Comparison of ENCODE assay signal across 17 cellular contexts in the genomic region with DNA sequence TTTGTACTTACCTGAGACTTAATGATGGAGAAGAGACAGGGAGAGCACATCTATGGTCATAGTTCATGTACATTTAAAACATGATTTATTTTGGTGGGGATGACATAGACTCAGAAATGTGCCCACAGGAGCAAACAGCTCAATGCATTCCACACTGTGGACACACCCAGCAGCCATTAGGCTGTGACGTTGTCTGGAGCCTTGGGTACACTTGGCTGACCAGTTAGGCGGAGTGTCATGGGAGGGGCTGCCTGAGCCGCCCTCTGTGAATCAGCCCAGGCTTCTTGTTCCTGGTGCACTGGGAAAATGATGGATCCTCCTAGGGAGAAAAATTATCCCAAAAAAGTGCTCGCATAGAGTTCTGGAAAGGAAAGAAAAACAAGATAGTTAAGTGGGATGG.
DNase-seq lines count a peak whose midpoint lies in the region; ATAC-seq and TF ChIP-seq lines count a peak whose summit lies in the region.
"Had no signal": no experiment of that assay in that cellular context is flagged by ENCODE, and none has a peak within 500 bp of the region (broad histone marks: within the 10 kb centered on the region; RNA-seq: fewer than 3 reads in every experiment).

No MANE protein-coding gene starts in this region.

- ATAC-seq in GM19324 (IDR thresholded peaks at IDR 0.05; ENCODE audit: low FRiP score, unreplicated experiment) = no peak
- ATAC-seq: heart right ventricle, right lobe of liver had no signal

- no peaks in the 10 kb centered on the region for H3K27me3 ChIP-seq in brain microvascular endothelial cell (replicated peaks)
- H3K27me3 ChIP-seq in kidney epithelial cell (ENCODE audit: control insufficient read depth, insufficient read depth, low read length) = no peaks in the 10 kb centered on the region
- no peaks in the 10 kb centered on the region for H3K27me3 ChIP-seq in thyroid gland
- H3K27me3 ChIP-seq in stomach = no peaks in the 10 kb centered on the region
- H3K27me3 ChIP-seq: heart right ventricle, right lobe of liver had no signal

- intact Hi-C loops in thyroid gland (cut with DNase I) = no loop called here
- intact Hi-C loops in stomach (cut with DNase I; ENCODE audit: low total_unique reads) = no loop called here

- no peak for TF ChIP-seq EP300 in stomach (IDR thresholded peaks at IDR 0.05)

- no peak overlapping the region for H3K4me3 Mint-ChIP-seq in glutamatergic neuron (ENCODE audit: unreplicated experiment)
- H3K4me3 Mint-ChIP-seq: activated naive CD4-positive, alpha-beta T cell treated with anti-CD3 and anti-CD28 coated beads for 36 hours; endodermal cell; neural crest cell had no signal

- H3K9me3 ChIP-seq in thyroid gland (no peaks in the 10 kb centered on the region), stomach (no peaks in the 10 kb centered on the region)
- H3K9me3 ChIP-seq: heart right ventricle, right lobe of liver had no signal

- TF ChIP-seq CTCF in brain microvascular endothelial cell (IDR thresholded peaks at IDR 0.05; ENCODE audit: low read depth, low read length, missing control alignments) = no peak
- no peak for TF ChIP-seq CTCF in kidney epithelial cell (IDR thresholded peaks at IDR 0.05; ENCODE audit: insufficient read depth, low read length, poor library complexity, severe bottlenecking)
- no peak for TF ChIP-seq CTCF in thyroid gland (IDR thresholded peaks at IDR 0.05)
- TF ChIP-seq CTCF in stomach (IDR thresholded peaks at IDR 0.05) = no peak
- no peak for TF ChIP-seq CTCF in glutamatergic neuron (IDR thresholded peaks at IDR 0.05; ENCODE audit: partially characterized antibody, unreplicated experiment)

- peaks cover 0 to 7% of the 10 kb centered on the region in 2 donors for H3K4me1 ChIP-seq in thyroid gland
- peaks cover 0 to 10% (median 0%) of the 10 kb centered on the region in 4 donors for H3K4me1 ChIP-seq in stomach
- H3K4me1 ChIP-seq: right lobe of liver had no signal

- H3K4me3 ChIP-seq in brain microvascular endothelial cell (ENCODE audit: low read depth, low read length) (no peak overlapping the region), kidney epithelial cell (ENCODE audit: low read depth, low read length) (no peak overlapping the region), thyroid gland (replicated peaks in 1 of 3) (no peak overlapping the region), stomach (no peak overlapping the region)
- H3K4me3 ChIP-seq: heart right ventricle, right lobe of liver, SK-N-MC had no signal

- DNase-seq in HS-27A (ENCODE audit: low read depth) (peak; percentile 41), brain microvascular endothelial cell (peak; percentile 32), kidney epithelial cell (ENCODE audit: low read depth) (peak; percentile 50), thyroid gland (peak; percentile 7 to 14), stomach (no peak), glutamatergic neuron (no peak)
- no peak for DNase-seq in stimulated activated CD4-positive, alpha-beta T cell treated with anti-CD3 and anti-CD28 coated beads, Interleukin-4, amount 100 ng/mL, for 24 hours
- DNase-seq: activated naive CD4-positive, alpha-beta T cell treated with anti-CD3 and anti-CD28 coated beads for 36 hours; endodermal cell; GF-D8; heart right ventricle; NCI-H2171 treated with DMSO at 0.1 percent for 48 hours; right lobe of liver; stimulated activated CD4-positive, alpha-beta T cell treated with anti-CD3 and anti-CD28 coated beads, Interleukin-4, amount 100 ng/mL, for 4 hours had no signal

- H3K27ac ChIP-seq in brain microvascular endothelial cell = no peak overlapping the region
- H3K27ac ChIP-seq in thyroid gland = no peak overlapping the region
- no peak overlapping the region for H3K27ac ChIP-seq in stomach
- H3K27ac ChIP-seq: right lobe of liver, SK-N-MC had no signal

- H3K4me1 Mint-ChIP-seq in glutamatergic neuron (ENCODE audit: low read depth, unreplicated experiment) = peaks cover 6% of the 10 kb centered on the region
- H3K4me1 Mint-ChIP-seq: endodermal cell, neural crest cell had no signal

- H3K27ac Mint-ChIP-seq in glutamatergic neuron (ENCODE audit: unreplicated experiment) = no peak overlapping the region
- H3K27ac Mint-ChIP-seq: activated naive CD4-positive, alpha-beta T cell treated with anti-CD3 and anti-CD28 coated beads for 36 hours; endodermal cell had no signal

- in situ Hi-C loops in brain microvascular endothelial cell (cut with HindIII; ENCODE audit: low pct_ligation_motif_present, low sequenced_read_pairs) = no loop called here

- H3K36me3 ChIP-seq in brain microvascular endothelial cell (replicated peaks) = no peaks in the 10 kb centered on the region
- H3K36me3 ChIP-seq in kidney epithelial cell (ENCODE audit: control insufficient read depth, insufficient read depth, low read length) = no peaks in the 10 kb centered on the region
- H3K36me3 ChIP-seq in thyroid gland = no peaks in the 10 kb centered on the region
- no peaks in the 10 kb centered on the region for H3K36me3 ChIP-seq in stomach
- H3K36me3 ChIP-seq: heart right ventricle, right lobe of liver had no signal

- no peaks in the 10 kb centered on the region for H3K36me3 Mint-ChIP-seq in glutamatergic neuron (ENCODE audit: unreplicated experiment)

- 51 to 70% methylated on average over 4 of the region's 4 CpGs for WGBS in thyroid gland, 2 donors
- 44 to 78% (median 48%) methylated on average over 4 of the region's 4 CpGs for WGBS in stomach, 5 donors

- H3K27me3 Mint-ChIP-seq in glutamatergic neuron (ENCODE audit: unreplicated experiment) = peaks cover 4% of the 10 kb centered on the region

- H3K9me3 Mint-ChIP-seq in glutamatergic neuron (ENCODE audit: unreplicated experiment) = peaks cover 2% of the 10 kb centered on the region
- H3K9me3 Mint-ChIP-seq: activated naive CD4-positive, alpha-beta T cell treated with anti-CD3 and anti-CD28 coated beads for 36 hours; endodermal cell; neural crest cell had no signal

- TF ChIP-seq POLR2A in thyroid gland (IDR thresholded peaks at IDR 0.05) = no peak
- no peak for TF ChIP-seq POLR2A in stomach (IDR thresholded peaks at IDR 0.05)

Comparison
In these comparisons a context has a peak if more than half of its experiments do, and no peak if none do; other contexts are left out.
1. DNase-seq: peak in HS-27A (single experiment), brain microvascular endothelial cell (single experiment), kidney epithelial cell (single experiment) and thyroid gland (2 of 2); none in stomach (single experiment), glutamatergic neuron (single experiment) and stimulated activated CD4-positive, alpha-beta T cell treated with anti-CD3 and anti-CD28 coated beads, Interleukin-4, amount 100 ng/mL, for 24 hours (single experiment).